ENCODE assay signal across 16 cellular contexts in genomic region chr4:184958127-184958806, GRCh38.
DNase-seq lines count a peak whose midpoint lies in the region; ATAC-seq and TF ChIP-seq lines count a peak whose summit lies in the region.
"Had no signal": no experiment of that assay in that cellular context is flagged by ENCODE, and none has a peak within 500 bp of the region (broad histone marks: within the 10 kb centered on the region; RNA-seq: fewer than 3 reads in every experiment).

No MANE protein-coding gene starts in this region.

- no peaks in the 10 kb centered on the region for H3K9me3 ChIP-seq in left ventricle myocardium inferior (replicated peaks)
- no peaks in the 10 kb centered on the region for H3K9me3 ChIP-seq in HEK293 (ENCODE audit: control insufficient read depth, insufficient read depth, low read depth, low read length)
- no peaks in the 10 kb centered on the region for H3K9me3 ChIP-seq in WERI-Rb-1 (ENCODE audit: severe bottlenecking)

- H3K4me1 Mint-ChIP-seq in type B pancreatic cell (ENCODE audit: unreplicated experiment): peaks cover 27% of the 10 kb centered on the region

- no peaks in the 10 kb centered on the region for H3K27me3 ChIP-seq in left ventricle myocardium inferior (ENCODE audit: low read depth)
- H3K27me3 ChIP-seq in WERI-Rb-1 (ENCODE audit: insufficient read depth, low read depth, severe bottlenecking): no peaks in the 10 kb centered on the region

- H3K9me3 Mint-ChIP-seq in type B pancreatic cell: no peaks in the 10 kb centered on the region
- H3K9me3 Mint-ChIP-seq: CD4-positive, alpha-beta memory T cell; T-helper 1 cell treated with Interleukin-12 subunit alpha and Interleukin-12 subunit beta and Interleukin-4 antibody, amounts not matched to agents 30 μg/mL and 1 μg/mL, for 36 hours had no signal

- H3K4me3 Mint-ChIP-seq in type B pancreatic cell: no peak overlapping the region
- H3K4me3 Mint-ChIP-seq: CD4-positive, alpha-beta memory T cell; T-helper 1 cell treated with Interleukin-12 subunit alpha and Interleukin-12 subunit beta and Interleukin-4 antibody, amounts not matched to agents 30 μg/mL and 1 μg/mL, for 36 hours had no signal

- H3K4me3 ChIP-seq in left ventricle myocardium inferior (no peak overlapping the region), HEK293 (ENCODE audit: low read depth, low read length) (no peak overlapping the region), WERI-Rb-1 (ENCODE audit: low read depth, low read length) (no peak overlapping the region)

- POLR2A ChIA-PET in HEK293 (lab: Yijun Ruan, JAX): no interaction called here

- no peak overlapping the region for H3K27ac Mint-ChIP-seq in type B pancreatic cell
- H3K27ac Mint-ChIP-seq: CD4-positive, alpha-beta memory T cell; T-helper 1 cell treated with Interleukin-12 subunit alpha and Interleukin-12 subunit beta and Interleukin-4 antibody, amounts not matched to agents 30 μg/mL and 1 μg/mL, for 36 hours had no signal

- peaks cover 20% of the 10 kb centered on the region for H3K4me1 ChIP-seq in left ventricle myocardium inferior
- no peaks in the 10 kb centered on the region for H3K4me1 ChIP-seq in HEK293 (ENCODE audit: control insufficient read depth, insufficient read depth, low read length)

- intact Hi-C loops in Right ventricle myocardium superior (cut with DNase I) (no loop called here), left ventricle myocardium inferior (cut with micrococcal nuclease) (no loop called here)

- no peaks in the 10 kb centered on the region for H3K36me3 ChIP-seq in left ventricle myocardium inferior
- H3K36me3 ChIP-seq in HEK293 (ENCODE audit: control insufficient read depth in 2 of 2, insufficient read depth in 1 of 2, low read length in 2 of 2): no peaks in the 10 kb centered on the region
- H3K36me3 ChIP-seq in WERI-Rb-1: no peaks in the 10 kb centered on the region

- no peaks in the 10 kb centered on the region for H3K36me3 Mint-ChIP-seq in type B pancreatic cell
- H3K36me3 Mint-ChIP-seq: CD4-positive, alpha-beta memory T cell had no signal

- TF ChIP-seq CTCF in left ventricle myocardium inferior (IDR thresholded peaks at IDR 0.05; ENCODE audit: borderline replicate concordance): no peak
- no peak for TF ChIP-seq CTCF in HEK293 (tag by site-specific recombination; IDR thresholded peaks at IDR 0.05)
- no peak for TF ChIP-seq CTCF in WERI-Rb-1 (IDR thresholded peaks at IDR 0.05; ENCODE audit: low read depth, low read length)
- no peak for TF ChIP-seq CTCF in type B pancreatic cell (conservative IDR thresholded peaks at IDR 0.05)
- TF ChIP-seq CTCF in GM10266 (IDR thresholded peaks at IDR 0.05; ENCODE audit: control insufficient read depth, insufficient read depth, low read depth, missing control alignments): no peak

- H3K27ac ChIP-seq in left ventricle myocardium inferior (replicated peaks): no peak overlapping the region
- H3K27ac ChIP-seq in HEK293 (ENCODE audit: extremely low read depth, low read depth, low read length): no peak overlapping the region
- H3K27ac ChIP-seq in WERI-Rb-1: peak overlapping the region; percentile 3; the same call in 1 of the 2 replicates

- CTCF ChIA-PET in HEK293 (lab: Yijun Ruan, JAX): interaction anchor here (0.6 to 1.5 kb wide), 3 partner anchors 47 to 410 kb away, joined by 3 to 4 read pairs (median 3); no protein-coding TSS in a partner anchor

- H3K27me3 Mint-ChIP-seq in type B pancreatic cell: peaks cover 8% of the 10 kb centered on the region

- ATAC-seq in Right ventricle myocardium superior (ENCODE audit: poor library complexity) (peak; percentile 64), GM21825 (IDR thresholded peaks at IDR 0.05; ENCODE audit: unreplicated experiment) (no peak)
- ATAC-seq: HCT116 had no signal

- DNase-seq in Right ventricle myocardium superior (no peak), left ventricle myocardium inferior (no peak), WERI-Rb-1 (no peak), type B pancreatic cell (ENCODE audit: extremely low spot score, unreplicated experiment) (peak; percentile 39), GM10266 (ENCODE audit: extremely low spot score) (no peak)
- DNase-seq: AML-193; Calu3; CD4-positive, alpha-beta memory T cell; DMS79; KBM-7; NCI-H1694 treated with DMSO at 0.1 percent for 48 hours; SHP77 treated with DMSO at 0.1 percent for 48 hours had no signal

TF ChIP-seq in HEK293, 187 proteins besides CTCF, POLR2A, EP300 and RAD21:
- TF ChIP-seq ZNF24 (tag by site-specific recombination; IDR thresholded peaks at IDR 0.05) (no peak), INSM2 (tag by site-specific recombination; IDR thresholded peaks at IDR 0.05) (no peak), ZNF529 (tag by site-specific recombination; IDR thresholded peaks at IDR 0.05; ENCODE audit: insufficient replicate concordance) (no peak), ZNF654 (tag by site-specific recombination; IDR thresholded peaks at IDR 0.05; ENCODE audit: low read depth) (no peak), GLIS1 (tag by site-specific recombination; IDR thresholded peaks at IDR 0.05) (0 out of 2 replicates have a peak, but pooled peaks have one; percentile 22), ZNF2 (tag by site-specific recombination; IDR thresholded peaks at IDR 0.05) (no peak), ZNF747 (tag by site-specific recombination; IDR thresholded peaks at IDR 0.05) (no peak), ZNF473 (tag by site-specific recombination; IDR thresholded peaks at IDR 0.05) (no peak), BCL11B (tag by site-specific recombination; IDR thresholded peaks at IDR 0.05; ENCODE audit: low read depth) (no peak), MZF1 (tag by site-specific recombination; IDR thresholded peaks at IDR 0.05; ENCODE audit: borderline replicate concordance) (0 out of 2 replicates have a peak, but pooled peaks have one; percentile 14), SP7 (tag by site-specific recombination; IDR thresholded peaks at IDR 0.05) (peak; percentile 83), ZNF394 (tag by site-specific recombination; IDR thresholded peaks at IDR 0.05; ENCODE audit: borderline replicate concordance) (no peak), ZBTB8A (tag by site-specific recombination; IDR thresholded peaks at IDR 0.05) (no peak), ZNF645 (tag by site-specific recombination; IDR thresholded peaks at IDR 0.05) (no peak)
- TF ChIP-seq, protein P1, sequence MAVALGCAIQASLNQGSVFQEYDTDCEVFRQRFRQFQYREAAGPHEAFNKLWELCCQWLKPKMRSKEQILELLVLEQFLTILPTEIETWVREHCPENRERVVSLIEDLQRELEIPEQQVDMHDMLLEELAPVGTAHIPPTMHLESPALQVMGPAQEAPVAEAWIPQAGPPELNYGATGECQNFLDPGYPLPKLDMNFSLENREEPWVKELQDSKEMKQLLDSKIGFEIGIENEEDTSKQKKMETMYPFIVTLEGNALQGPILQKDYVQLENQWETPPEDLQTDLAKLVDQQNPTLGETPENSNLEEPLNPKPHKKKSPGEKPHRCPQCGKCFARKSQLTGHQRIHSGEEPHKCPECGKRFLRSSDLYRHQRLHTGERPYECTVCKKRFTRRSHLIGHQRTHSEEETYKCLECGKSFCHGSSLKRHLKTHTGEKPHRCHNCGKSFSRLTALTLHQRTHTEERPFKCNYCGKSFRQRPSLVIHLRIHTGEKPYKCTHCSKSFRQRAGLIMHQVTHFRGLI (tag by site-specific recombination; IDR thresholded peaks at IDR 0.05): peak; percentile 68
- TF ChIP-seq, protein P2, sequence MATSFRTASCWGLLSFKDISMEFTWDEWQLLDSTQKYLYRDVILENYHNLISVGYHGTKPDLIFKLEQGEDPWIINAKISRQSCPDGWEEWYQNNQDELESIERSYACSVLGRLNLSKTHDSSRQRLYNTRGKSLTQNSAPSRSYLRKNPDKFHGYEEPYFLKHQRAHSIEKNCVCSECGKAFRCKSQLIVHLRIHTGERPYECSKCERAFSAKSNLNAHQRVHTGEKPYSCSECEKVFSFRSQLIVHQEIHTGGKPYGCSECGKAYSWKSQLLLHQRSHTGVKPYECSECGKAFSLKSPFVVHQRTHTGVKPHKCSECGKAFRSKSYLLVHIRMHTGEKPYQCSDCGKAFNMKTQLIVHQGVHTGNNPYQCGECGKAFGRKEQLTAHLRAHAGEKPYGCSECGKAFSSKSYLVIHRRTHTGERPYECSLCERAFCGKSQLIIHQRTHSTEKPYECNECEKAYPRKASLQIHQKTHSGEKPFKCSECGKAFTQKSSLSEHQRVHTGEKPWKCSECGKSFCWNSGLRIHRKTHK (tag by site-specific recombination; IDR thresholded peaks at IDR 0.05): no peak
TF ChIP-seq in HEK293: peak in this region for 4.
